In the genomic region with DNA sequence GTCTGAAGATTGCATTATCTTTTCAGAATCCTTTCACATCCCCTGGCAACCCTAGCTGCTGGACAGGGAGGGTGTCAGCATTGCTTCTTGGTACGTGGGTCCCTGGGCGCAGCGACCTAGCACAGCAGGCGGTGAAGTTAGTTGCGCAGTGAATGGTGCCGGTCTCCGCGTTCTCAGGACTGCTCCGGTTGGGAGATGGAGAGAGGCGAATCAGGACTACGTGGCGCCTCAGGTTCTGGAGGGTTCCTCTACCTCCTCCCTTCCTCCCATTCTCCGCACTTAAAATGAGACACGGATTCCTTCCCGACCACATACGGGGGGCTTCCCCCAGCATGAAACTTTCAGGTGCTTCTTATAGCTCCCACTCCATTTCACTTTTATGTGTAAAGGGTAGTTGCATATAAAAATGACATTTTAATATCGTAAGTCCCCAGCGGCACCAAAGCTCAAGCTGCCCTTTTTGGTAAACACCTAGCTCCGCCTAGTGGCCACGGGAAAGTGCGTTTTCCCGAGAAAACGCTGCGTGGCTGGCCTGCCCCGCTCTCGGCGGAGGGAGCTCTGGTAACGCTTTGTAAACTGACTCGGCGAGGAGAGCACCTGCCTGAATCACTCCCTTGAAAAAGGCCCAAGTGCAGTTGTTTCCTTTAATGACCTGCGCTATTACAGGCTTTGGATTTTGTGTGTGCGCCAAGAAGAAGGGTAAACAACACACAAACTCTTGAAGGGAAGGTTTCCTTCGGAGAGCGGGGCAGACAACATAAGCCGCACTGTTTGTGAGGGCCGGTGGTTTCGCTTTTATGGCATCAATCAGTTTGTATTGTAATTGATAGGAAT, we compare ENCODE assay signal across 8 cellular contexts. TPM values are rescaled to one million over a fixed set of nuclear protein-coding genes. Genes with fewer than 3 reads are reported as not detected.
A peak's percentile ranks its signal among the peaks of the same experiment; 100 is the strongest.
DNase-seq lines count a peak whose midpoint lies in the region; TF ChIP-seq lines count a peak whose summit lies in the region.

No MANE protein-coding gene starts in this region.

- H3K9me3 Mint-ChIP-seq in endothelial cell (ENCODE audit: unreplicated experiment), result no peaks in the 10 kb centered on the region

- H3K27me3 Mint-ChIP-seq in endothelial cell (ENCODE audit: unreplicated experiment), result peaks cover 16% of the 10 kb centered on the region

- peak overlapping the region; percentile 73 for H3K4me3 Mint-ChIP-seq in endothelial cell (ENCODE audit: unreplicated experiment)

- TF ChIP-seq CTCF in endothelial cell (IDR thresholded peaks at IDR 0.05; ENCODE audit: unreplicated experiment), result peak; percentile 77

- peaks cover 3% of the 10 kb centered on the region for H3K36me3 Mint-ChIP-seq in endothelial cell (ENCODE audit: low read depth, unreplicated experiment)

- H3K4me1 Mint-ChIP-seq in endothelial cell (ENCODE audit: unreplicated experiment), result peaks cover 22% of the 10 kb centered on the region

- DNase-seq in SIG-M5 treated with dmso at 0.1 percent for 504 hours (lab: John Stamatoyannopoulos, UW; ENCODE audit: unreplicated experiment), result peak; percentile 68
- DNase-seq in SIG-M5 (lab: John Stamatoyannopoulos, UW), result no peak
- peak; percentile 75 for DNase-seq in HK-2 (ENCODE audit: unreplicated experiment)
- peak; percentile 63 for DNase-seq in NOMO-1 treated with dmso at 0.1 percent for 144 hours (lab: John Stamatoyannopoulos, UW; ENCODE audit: unreplicated experiment)
- DNase-seq in activated CD8-positive, alpha-beta memory T cell treated with anti-CD3 and anti-CD28 coated beads, Interleukin-2, amount 50 U/mL, for 24 hours (ENCODE audit: extremely low read depth), result peak; percentile 33
- DNase-seq in endothelial cell (ENCODE audit: low spot score), result peak; percentile 78
- DNase-seq in midbrain (lab: John Stamatoyannopoulos, UW), result peak; percentile 89
- peak; percentile 46 for DNase-seq in stimulated activated CD8-positive, alpha-beta memory T cell treated with anti-CD3 and anti-CD28 coated beads, Interleukin-12 subunit alpha, Interleukin-12 subunit beta, amount 100 ng/mL, for 4 hours (ENCODE audit: low read depth)

- H3K27ac Mint-ChIP-seq in endothelial cell (ENCODE audit: unreplicated experiment), result no peak overlapping the region

RNA-seq across cellular contexts. Expression of a gene that starts 32.9 kb away (rescaled TPM):
- 4.7 TPM for total RNA-seq in endothelial cell (ENCODE audit: unreplicated experiment)
